In the genomic region with DNA sequence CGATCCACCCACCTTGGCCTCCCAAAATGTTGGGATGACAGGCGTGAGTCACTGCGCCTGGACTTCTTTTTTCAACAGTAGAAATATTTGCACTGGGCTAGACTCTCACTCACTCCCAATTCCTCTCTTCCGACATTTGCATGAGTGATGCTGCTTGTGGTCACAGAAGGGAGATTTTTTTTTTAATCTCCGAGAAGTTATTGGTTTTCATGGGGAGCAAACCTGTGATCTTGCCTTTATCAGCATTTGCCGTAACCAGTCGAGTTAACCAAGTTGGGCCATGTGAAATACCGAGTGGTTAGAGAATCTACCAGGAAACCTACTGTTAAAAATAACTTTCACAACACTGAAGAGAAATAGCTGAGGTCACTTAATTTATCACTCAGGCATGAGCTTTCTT, we compare ENCODE assay signal across 1 cellular context.
TF ChIP-seq lines count a peak whose summit lies in the region.

No MANE protein-coding gene starts in this region.

TF ChIP-seq in SK-N-SH, 30 proteins besides CTCF, POLR2A, EP300 and RAD21 (continued from another document):
- TF ChIP-seq, protein P1, sequence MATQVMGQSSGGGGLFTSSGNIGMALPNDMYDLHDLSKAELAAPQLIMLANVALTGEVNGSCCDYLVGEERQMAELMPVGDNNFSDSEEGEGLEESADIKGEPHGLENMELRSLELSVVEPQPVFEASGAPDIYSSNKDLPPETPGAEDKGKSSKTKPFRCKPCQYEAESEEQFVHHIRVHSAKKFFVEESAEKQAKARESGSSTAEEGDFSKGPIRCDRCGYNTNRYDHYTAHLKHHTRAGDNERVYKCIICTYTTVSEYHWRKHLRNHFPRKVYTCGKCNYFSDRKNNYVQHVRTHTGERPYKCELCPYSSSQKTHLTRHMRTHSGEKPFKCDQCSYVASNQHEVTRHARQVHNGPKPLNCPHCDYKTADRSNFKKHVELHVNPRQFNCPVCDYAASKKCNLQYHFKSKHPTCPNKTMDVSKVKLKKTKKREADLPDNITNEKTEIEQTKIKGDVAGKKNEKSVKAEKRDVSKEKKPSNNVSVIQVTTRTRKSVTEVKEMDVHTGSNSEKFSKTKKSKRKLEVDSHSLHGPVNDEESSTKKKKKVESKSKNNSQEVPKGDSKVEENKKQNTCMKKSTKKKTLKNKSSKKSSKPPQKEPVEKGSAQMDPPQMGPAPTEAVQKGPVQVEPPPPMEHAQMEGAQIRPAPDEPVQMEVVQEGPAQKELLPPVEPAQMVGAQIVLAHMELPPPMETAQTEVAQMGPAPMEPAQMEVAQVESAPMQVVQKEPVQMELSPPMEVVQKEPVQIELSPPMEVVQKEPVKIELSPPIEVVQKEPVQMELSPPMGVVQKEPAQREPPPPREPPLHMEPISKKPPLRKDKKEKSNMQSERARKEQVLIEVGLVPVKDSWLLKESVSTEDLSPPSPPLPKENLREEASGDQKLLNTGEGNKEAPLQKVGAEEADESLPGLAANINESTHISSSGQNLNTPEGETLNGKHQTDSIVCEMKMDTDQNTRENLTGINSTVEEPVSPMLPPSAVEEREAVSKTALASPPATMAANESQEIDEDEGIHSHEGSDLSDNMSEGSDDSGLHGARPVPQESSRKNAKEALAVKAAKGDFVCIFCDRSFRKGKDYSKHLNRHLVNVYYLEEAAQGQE (IDR thresholded peaks at IDR 0.05; ENCODE audit: low read depth, low read length): no peak
